In the genomic region with DNA sequence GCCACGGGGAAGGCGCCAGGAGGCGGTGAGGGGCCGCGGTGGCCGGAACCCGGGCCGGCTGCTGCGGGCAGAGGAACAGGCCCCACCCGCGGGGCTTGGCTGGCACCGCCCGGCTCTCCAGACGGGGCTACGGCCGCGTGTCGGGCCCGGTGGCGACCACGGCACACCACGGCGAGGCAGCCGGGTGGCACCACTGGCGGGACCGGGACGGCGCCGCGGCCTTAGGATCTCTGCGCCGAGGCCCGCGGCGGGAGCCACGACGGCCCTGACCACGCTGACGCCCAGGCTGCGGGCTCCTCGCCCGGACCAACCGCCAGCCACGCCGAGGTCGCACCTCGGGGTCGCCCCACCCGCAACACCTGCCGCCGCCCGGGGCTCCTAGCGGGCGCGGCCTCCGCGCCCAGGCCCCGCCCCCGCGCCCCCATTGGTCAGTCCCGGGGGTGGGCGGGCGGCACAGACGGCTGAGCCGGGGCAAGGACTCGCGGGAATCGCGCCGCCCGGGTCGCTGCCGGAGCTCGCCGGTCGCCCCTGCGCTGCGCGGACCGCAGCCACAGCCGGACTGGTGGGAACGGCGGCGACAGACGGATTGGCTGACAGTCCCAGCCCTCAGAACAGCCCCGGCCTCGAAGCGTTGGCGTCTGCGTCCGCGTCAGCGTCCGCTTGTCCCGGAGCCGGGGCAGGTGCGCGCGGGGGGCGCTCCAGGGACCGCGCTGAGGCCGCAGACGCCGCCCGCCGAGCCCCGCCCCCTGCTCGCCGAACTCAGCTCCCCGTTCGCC, we compare ENCODE assay signal across 8 cellular contexts. TPM values are rescaled to one million over a fixed set of nuclear protein-coding genes. Genes with fewer than 3 reads are reported as not detected.
DNase-seq lines count a peak whose midpoint lies in the region; ATAC-seq and TF ChIP-seq lines count a peak whose summit lies in the region.

A gene with protein sequence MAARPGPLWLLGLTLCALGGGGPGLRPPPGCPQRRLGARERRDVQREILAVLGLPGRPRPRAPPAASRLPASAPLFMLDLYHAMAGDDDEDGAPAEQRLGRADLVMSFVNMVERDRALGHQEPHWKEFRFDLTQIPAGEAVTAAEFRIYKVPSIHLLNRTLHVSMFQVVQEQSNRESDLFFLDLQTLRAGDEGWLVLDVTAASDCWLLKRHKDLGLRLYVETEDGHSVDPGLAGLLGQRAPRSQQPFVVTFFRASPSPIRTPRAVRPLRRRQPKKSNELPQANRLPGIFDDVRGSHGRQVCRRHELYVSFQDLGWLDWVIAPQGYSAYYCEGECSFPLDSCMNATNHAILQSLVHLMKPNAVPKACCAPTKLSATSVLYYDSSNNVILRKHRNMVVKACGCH (plus strand): TSS at position 491 of the 776 bp plus-strand sequence. CDS start 356 bp downstream, outside the sequence.

- peaks cover 3% of the 10 kb centered on the region for H3K27me3 Mint-ChIP-seq in chondrocyte (ENCODE audit: low read depth)

- no peaks in the 10 kb centered on the region for H3K9me3 Mint-ChIP-seq in chondrocyte (ENCODE audit: low read depth)

- H3K36me3 Mint-ChIP-seq in chondrocyte (ENCODE audit: low read depth): peaks cover 9% of the 10 kb centered on the region

- peak within 1 kb of the TSS; percentile 59 for H3K4me3 Mint-ChIP-seq in chondrocyte (ENCODE audit: unreplicated experiment)

- no peak for TF ChIP-seq CTCF in GM12865 (IDR thresholded peaks at IDR 0.05; ENCODE audit: insufficient read depth, low read depth, low read length, missing control alignments)
- peak; percentile 24 for TF ChIP-seq CTCF in chondrocyte (IDR thresholded peaks at IDR 0.05)

- DNase-seq in GM12865 (ENCODE audit: low read depth) (peak; percentile 82), NCI-H2107 (lab: John Stamatoyannopoulos, UW) (peak; percentile 100), chondrocyte (ENCODE audit: low spot score) (peak; percentile 89), medulla oblongata (ENCODE audit: extremely low spot score) (peak; percentile 27)
- DNase-seq in activated CD4-positive, alpha-beta T cell treated with anti-CD3 and anti-CD28 coated beads for 1 hour: peak; percentile 60
- DNase-seq in stimulated activated CD8-positive, alpha-beta memory T cell treated with anti-CD3 and anti-CD28 coated beads, Interleukin-15, amount 100 ng/mL, for 48 hours (ENCODE audit: low read depth in 2 of 2): peak; percentile 54 to 55

- ATAC-seq in HG02588 (IDR thresholded peaks at IDR 0.05; ENCODE audit: unreplicated experiment) (peak; percentile 70), GM18870 (IDR thresholded peaks at IDR 0.05; ENCODE audit: unreplicated experiment) (no peak)

- peak within 1 kb of the TSS; percentile 51 for H3K4me3 ChIP-seq in GM12865 (ENCODE audit: low read depth, low read length)

- H3K4me1 Mint-ChIP-seq in chondrocyte (ENCODE audit: low read depth): peaks cover 4% of the 10 kb centered on the region

- H3K27ac Mint-ChIP-seq in chondrocyte (ENCODE audit: unreplicated experiment): no peak within 1 kb of the TSS

RNA-seq across cellular contexts. Expression of the gene that starts here (rescaled TPM):
- 0.12 TPM in 1 of 3 replicates, not detected in the others for total RNA-seq in chondrocyte

Comparison
In these comparisons a context has a peak if more than half of its experiments do, and no peak if none do; other contexts are left out.
1. Peak in DNase-seq in chondrocyte; RNA of the gene not detected or under 1 TPM.
2. DNase-seq: peak in every context shown above with its lines; median percentile 100 in NCI-H2107; 89 in chondrocyte; 82 in GM12865; 60 in activated CD4-positive, alpha-beta T cell treated with anti-CD3 and anti-CD28 coated beads for 1 hour; 54 in stimulated activated CD8-positive, alpha-beta memory T cell treated with anti-CD3 and anti-CD28 coated beads, Interleukin-15, amount 100 ng/mL, for 48 hours; 27 in medulla oblongata.